1 cellular context compared by ENCODE assay signal in genomic region chr2:165238295-165238694, GRCh38.
TF ChIP-seq lines count a peak whose summit lies in the region.

No MANE protein-coding gene starts in this region.

TF ChIP-seq in IMR-90, 13 proteins besides CTCF, POLR2A, EP300 and RAD21:
- no peak for TF ChIP-seq RFX5 (IDR thresholded peaks at IDR 0.05; ENCODE audit: low read depth, low read length)
- TF ChIP-seq MAZ (IDR thresholded peaks at IDR 0.05; ENCODE audit: borderline replicate concordance, low read depth, low read length), result no peak
- no peak for TF ChIP-seq CHD1 (IDR thresholded peaks at IDR 0.05; ENCODE audit: low read depth, low read length)
- TF ChIP-seq FOS (IDR thresholded peaks at IDR 0.05; ENCODE audit: low read depth, low read length), result no peak
